18 cellular contexts compared by ENCODE assay signal in genomic region chr5:170629566-170630175, GRCh38.
DNase-seq lines count a peak whose midpoint lies in the region; ATAC-seq and TF ChIP-seq lines count a peak whose summit lies in the region.
"Had no signal": no experiment of that assay in that cellular context is flagged by ENCODE, and none has a peak within 500 bp of the region (broad histone marks: within the 10 kb centered on the region; RNA-seq: fewer than 3 reads in every experiment).

No MANE protein-coding gene starts in this region.

- no peaks in the 10 kb centered on the region for H3K9me3 Mint-ChIP-seq in stimulated activated naive CD8-positive, alpha-beta T cell treated with anti-CD3 and anti-CD28 coated beads, Interleukin-15, amount 100 ng/mL, for 72 hours
- H3K9me3 Mint-ChIP-seq in endodermal cell = no peaks in the 10 kb centered on the region
- H3K9me3 Mint-ChIP-seq: CD4-positive, alpha-beta memory T cell had no signal

- no peak overlapping the region for H2AFZ ChIP-seq in osteoblast (ENCODE audit: low read length)
- H2AFZ ChIP-seq: GM23248 had no signal

- no peak for DNase-seq in stimulated activated naive CD8-positive, alpha-beta T cell treated with anti-CD3 and anti-CD28 coated beads, Interleukin-15, amount 100 ng/mL, for 72 hours
- no peak for DNase-seq in stimulated activated naive CD8-positive, alpha-beta T cell treated with anti-CD3 and anti-CD28 coated beads, Interleukin-15, Interleukin-2, amounts not matched to agents 100 U/mL and 50 U/mL, for 24 hours
- DNase-seq in endodermal cell (peak; percentile 33), osteoblast (ENCODE audit: insufficient read length, low spot score, missing footprints) (peak; percentile 66), spleen (peak; percentile 57), NCI-H774 (lab: John Stamatoyannopoulos, UW) (no peak), stomach (no peak)
- DNase-seq: C1 segment of cervical spinal cord; Calu3; CD4-positive, alpha-beta memory T cell; COR-L47; DMS53; DMS79 treated with DMSO at 0.1 percent for 48 hours; GF-D8; GM23248; H7; HCEC 1CT had no signal

- peak; percentile 8 for ATAC-seq in stimulated activated naive CD8-positive, alpha-beta T cell treated with anti-CD3 and anti-CD28 coated beads, Interleukin-15, amount 100 ng/mL, for 72 hours
- ATAC-seq in stimulated activated naive CD8-positive, alpha-beta T cell treated with anti-CD3 and anti-CD28 coated beads, Interleukin-15, Interleukin-2, amounts not matched to agents 100 U/mL and 50 U/mL, for 24 hours = no peak
- ATAC-seq in HG03442 (IDR thresholded peaks at IDR 0.05; ENCODE audit: unreplicated experiment) = no peak

- H3K27ac Mint-ChIP-seq in stimulated activated naive CD8-positive, alpha-beta T cell treated with anti-CD3 and anti-CD28 coated beads, Interleukin-15, amount 100 ng/mL, for 72 hours = no peak overlapping the region
- no peak overlapping the region for H3K27ac Mint-ChIP-seq in endodermal cell

- TF ChIP-seq EP300 in stomach (IDR thresholded peaks at IDR 0.05) = no peak

- 90% methylated on average over 2 to 7 of the region's 7 CpGs for WGBS in endodermal cell (ENCODE audit: insufficient coverage in 1 of 2, insufficient read length in 1 of 2), 2 experiments
- WGBS in spleen, 5 donors = 79 to 90% (median 86%) methylated on average over 4 to 7 of the region's 7 CpGs
- WGBS in stomach, 5 donors = 65 to 83% (median 75%) methylated on average over 7 of the region's 7 CpGs

- no peak overlapping the region for H3K4me2 ChIP-seq in osteoblast (ENCODE audit: insufficient read depth, low read length)

- H3K27me3 ChIP-seq in endodermal cell (ENCODE audit: control insufficient read depth, insufficient read depth, low read length, poor library complexity, severe bottlenecking) = peaks cover 22% of the 10 kb centered on the region
- H3K27me3 ChIP-seq in osteoblast (ENCODE audit: insufficient read depth, low read length) = peaks cover 4% of the 10 kb centered on the region
- peaks cover 0 to 23% (median 0%) of the 10 kb centered on the region in 7 donors for H3K27me3 ChIP-seq in spleen (replicated peaks in 1 of 7)
- H3K27me3 ChIP-seq in stomach = no peaks in the 10 kb centered on the region

- intact Hi-C loops in spleen (cut with DNase I; ENCODE audit: low total_unique reads) (loop anchor here (5.0 kb wide), 1 partner anchor 192 kb away; no protein-coding TSS in a partner anchor), stomach (cut with DNase I; ENCODE audit: low total_unique reads) (loop anchor here (5.0 kb wide), 1 partner anchor 192 kb away; no protein-coding TSS in a partner anchor)

- H3K27ac ChIP-seq in endodermal cell (ENCODE audit: low read depth, low read length) (no peak overlapping the region), osteoblast (ENCODE audit: low read depth, low read length) (no peak overlapping the region), spleen (no peak overlapping the region), stomach (no peak overlapping the region)
- H3K27ac ChIP-seq: GM23248 had no signal

- H3K36me3 ChIP-seq in endodermal cell (ENCODE audit: control insufficient read depth, insufficient read depth, low read length) (no peaks in the 10 kb centered on the region), osteoblast (ENCODE audit: insufficient read depth, low read length) (no peaks in the 10 kb centered on the region), spleen (no peaks in the 10 kb centered on the region), stomach (no peaks in the 10 kb centered on the region)

- H3K9me3 ChIP-seq in endodermal cell (ENCODE audit: control insufficient read depth, low read length) (no peaks in the 10 kb centered on the region), osteoblast (ENCODE audit: low read depth, low read length) (no peaks in the 10 kb centered on the region), spleen (no peaks in the 10 kb centered on the region), stomach (no peaks in the 10 kb centered on the region)

- no peak for TF ChIP-seq CTCF in endodermal cell (conservative IDR thresholded peaks at IDR 0.05)
- no peak for TF ChIP-seq CTCF in osteoblast (IDR thresholded peaks at IDR 0.05; ENCODE audit: extremely low read depth, low read depth, low read length)
- TF ChIP-seq CTCF in spleen (IDR thresholded peaks at IDR 0.05 in 8 of 11, conservative IDR thresholded peaks at IDR 0.05 in 3 of 11) = no peak
- no peak for TF ChIP-seq CTCF in stomach (IDR thresholded peaks at IDR 0.05)

- no peaks in the 10 kb centered on the region for H3K4me1 ChIP-seq in endodermal cell (ENCODE audit: control insufficient read depth, insufficient read depth, low read length)
- peaks cover 10% of the 10 kb centered on the region for H3K4me1 ChIP-seq in osteoblast (ENCODE audit: insufficient read depth, low read length)
- peaks cover 5 to 39% (median 22%) of the 10 kb centered on the region in 6 donors for H3K4me1 ChIP-seq in spleen
- H3K4me1 ChIP-seq in stomach = peaks cover 19 to 39% (median 27%) of the 10 kb centered on the region in 4 donors

- H3K79me2 ChIP-seq in osteoblast (ENCODE audit: insufficient read depth, low read length) = no peaks in the 10 kb centered on the region

- H3K36me3 Mint-ChIP-seq in endodermal cell (ENCODE audit: low read depth) = no peaks in the 10 kb centered on the region
- H3K36me3 Mint-ChIP-seq: CD4-positive, alpha-beta memory T cell had no signal

- no peak overlapping the region for H3K4me3 Mint-ChIP-seq in stimulated activated naive CD8-positive, alpha-beta T cell treated with anti-CD3 and anti-CD28 coated beads, Interleukin-15, amount 100 ng/mL, for 72 hours
- no peak overlapping the region for H3K4me3 Mint-ChIP-seq in endodermal cell
- H3K4me3 Mint-ChIP-seq: CD4-positive, alpha-beta memory T cell had no signal

- TF ChIP-seq POLR2A in spleen (IDR thresholded peaks at IDR 0.05) = no peak
- no peak for TF ChIP-seq POLR2A in stomach (IDR thresholded peaks at IDR 0.05)

- peaks cover 21% of the 10 kb centered on the region for H3K4me1 Mint-ChIP-seq in stimulated activated naive CD8-positive, alpha-beta T cell treated with anti-CD3 and anti-CD28 coated beads, Interleukin-15, amount 100 ng/mL, for 72 hours
- H3K4me1 Mint-ChIP-seq in endodermal cell = peaks cover 14% of the 10 kb centered on the region

- H3K27me3 Mint-ChIP-seq in stimulated activated naive CD8-positive, alpha-beta T cell treated with anti-CD3 and anti-CD28 coated beads, Interleukin-15, amount 100 ng/mL, for 72 hours = peaks cover 22% of the 10 kb centered on the region
- peaks cover 2% of the 10 kb centered on the region for H3K27me3 Mint-ChIP-seq in endodermal cell (ENCODE audit: insufficient read depth)

- H4K20me1 ChIP-seq in osteoblast (ENCODE audit: insufficient read depth, low read length) = no peaks in the 10 kb centered on the region

- no peak overlapping the region for H3K9ac ChIP-seq in endodermal cell (ENCODE audit: extremely low read depth, low read length, poor library complexity, severe bottlenecking)
- H3K9ac ChIP-seq: GM23248 had no signal

- H3K4me3 ChIP-seq in endodermal cell (ENCODE audit: low read length) = no peak overlapping the region
- H3K4me3 ChIP-seq in osteoblast (ENCODE audit: insufficient read depth, low read length) = no peak overlapping the region
- H3K4me3 ChIP-seq in spleen = no peak overlapping the region
- H3K4me3 ChIP-seq in stomach = no peak overlapping the region
- H3K4me3 ChIP-seq: GM23248 had no signal

Comparison
In these comparisons a context has a peak if more than half of its experiments do, and no peak if none do; other contexts are left out.
1. DNase-seq: peak in endodermal cell (single experiment), osteoblast (single experiment) and spleen (single experiment); none in stimulated activated naive CD8-positive, alpha-beta T cell treated with anti-CD3 and anti-CD28 coated beads, Interleukin-15, amount 100 ng/mL, for 72 hours (0 of 2), stimulated activated naive CD8-positive, alpha-beta T cell treated with anti-CD3 and anti-CD28 coated beads, Interleukin-15, Interleukin-2, amounts not matched to agents 100 U/mL and 50 U/mL, for 24 hours (single experiment), NCI-H774 (single experiment) and stomach (single experiment).